ENCODE assay signal across 8 cellular contexts in the genomic region with DNA sequence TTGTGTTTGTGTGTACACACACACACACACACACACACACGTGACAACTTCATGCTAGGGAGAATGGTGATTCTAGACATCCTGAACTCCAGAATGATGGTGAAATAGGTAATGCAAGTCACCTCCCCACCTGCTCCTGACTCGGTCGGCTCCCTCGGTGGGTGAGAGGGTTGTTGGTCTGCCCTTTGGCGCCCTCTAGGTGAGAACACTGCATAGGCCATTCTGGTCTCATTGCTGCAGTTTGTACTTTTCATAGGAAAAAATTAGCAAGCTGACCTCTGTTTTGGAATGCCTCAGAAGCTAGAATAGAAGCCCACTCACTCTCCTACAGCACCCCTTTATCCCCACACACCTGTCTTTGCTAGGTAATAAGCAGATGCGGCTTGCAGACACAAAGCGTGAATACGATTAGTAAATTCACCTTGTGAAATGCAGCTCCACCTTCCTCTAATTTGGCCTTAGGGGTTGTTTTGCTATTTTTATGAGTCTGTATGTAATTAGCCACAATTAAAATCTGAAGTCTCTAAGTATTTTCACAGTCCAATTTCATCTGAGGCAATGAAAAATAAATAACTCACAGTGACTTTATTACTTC.
DNase-seq lines count a peak whose midpoint lies in the region; ATAC-seq and TF ChIP-seq lines count a peak whose summit lies in the region.

No MANE protein-coding gene starts in this region.

- no CpG with 5 or more reads among the region's 8 CpGs for WGBS in trophoblast cell (ENCODE audit: extremely low coverage, insufficient coverage, insufficient read length)

- H2BK120ac ChIP-seq in trophoblast cell (ENCODE audit: insufficient read depth, low read length, poor library complexity), result no peak overlapping the region

- peak; percentile 72 for DNase-seq in DMS53 (lab: John Stamatoyannopoulos, UW)
- peak; percentile 56 for DNase-seq in HuH-7 (ENCODE audit: low spot score)
- DNase-seq in NT2/D1 (ENCODE audit: low read depth, low spot score), result peak; percentile 75
- DNase-seq in activated T-cell treated with anti-CD3 and anti-CD28 coated beads, Interleukin-2, amount 50 U/mL, for 1 hour, result peak; percentile 37
- DNase-seq in foreskin keratinocyte, result peak in 1 of 2 donors; percentile 44
- DNase-seq in trophoblast cell, result peak; percentile 65 to 87

- H3K79me1 ChIP-seq in trophoblast cell (ENCODE audit: low read length), result no peaks in the 10 kb centered on the region

- no peak overlapping the region for H3K4me2 ChIP-seq in trophoblast cell (ENCODE audit: low read length)

- H3K18ac ChIP-seq in trophoblast cell (ENCODE audit: low read length), result no peak overlapping the region

- H2AK5ac ChIP-seq in trophoblast cell (ENCODE audit: low read length), result no peak overlapping the region

- H3K23ac ChIP-seq in trophoblast cell (ENCODE audit: low read length), result no peak overlapping the region

- no peak overlapping the region for H3K14ac ChIP-seq in trophoblast cell (ENCODE audit: low read length)

- H2BK5ac ChIP-seq in trophoblast cell (ENCODE audit: low read depth, low read length, poor library complexity), result no peak overlapping the region

- no peaks in the 10 kb centered on the region for H3K79me2 ChIP-seq in trophoblast cell (ENCODE audit: control insufficient read depth, insufficient read depth, low read length, poor library complexity)

- H4K91ac ChIP-seq in trophoblast cell (ENCODE audit: low read depth, low read length), result no peak overlapping the region

- H3K36me3 ChIP-seq in NT2/D1 (ENCODE audit: insufficient read depth, insufficient read length, low read length) (no peaks in the 10 kb centered on the region), trophoblast cell (ENCODE audit: control insufficient read depth in 1 of 2, insufficient read depth in 2 of 2, low read length in 2 of 2) (no peaks in the 10 kb centered on the region)

- H3K27me3 ChIP-seq in NT2/D1 (ENCODE audit: insufficient read depth, insufficient read length) (no peaks in the 10 kb centered on the region), foreskin keratinocyte (peaks cover 24% of the 10 kb centered on the region), trophoblast cell (ENCODE audit: insufficient read depth, low read length) (no peaks in the 10 kb centered on the region)

- H3K9ac ChIP-seq in NT2/D1 (ENCODE audit: insufficient read length, low read depth), result no peak overlapping the region
- no peak overlapping the region for H3K9ac ChIP-seq in trophoblast cell (ENCODE audit: low read length)

- no peak overlapping the region for H3K4me3 ChIP-seq in NT2/D1 (ENCODE audit: insufficient read length, low read depth)
- H3K4me3 ChIP-seq in trophoblast cell (ENCODE audit: low read depth, low read length), result no peak overlapping the region

- no peak overlapping the region for H4K12ac ChIP-seq in trophoblast cell (ENCODE audit: low read depth, low read length)

- H2AFZ ChIP-seq in trophoblast cell (ENCODE audit: insufficient read depth, low read length, poor library complexity), result no peak overlapping the region

- no peak overlapping the region for H4K8ac ChIP-seq in trophoblast cell (ENCODE audit: low read depth, low read length)

- no peak overlapping the region for H3K27ac ChIP-seq in foreskin keratinocyte
- H3K27ac ChIP-seq in trophoblast cell (ENCODE audit: low read depth, low read length), result no peak overlapping the region

- peak; percentile 77 for ATAC-seq in foreskin keratinocyte
- no peak for ATAC-seq in GM18909 (IDR thresholded peaks at IDR 0.05; ENCODE audit: poor library complexity, unreplicated experiment)
- ATAC-seq in HG03457 (IDR thresholded peaks at IDR 0.05; ENCODE audit: unreplicated experiment), result no peak

- H3K4me1 ChIP-seq in NT2/D1 (ENCODE audit: insufficient read depth, insufficient read length), result no peaks in the 10 kb centered on the region
- H3K4me1 ChIP-seq in foreskin keratinocyte, result no peaks in the 10 kb centered on the region
- no peaks in the 10 kb centered on the region for H3K4me1 ChIP-seq in trophoblast cell (ENCODE audit: control insufficient read depth in 1 of 2, insufficient read depth in 2 of 2, low read length in 2 of 2)

- peak; percentile 87 for TF ChIP-seq CTCF in foreskin keratinocyte (conservative IDR thresholded peaks at IDR 0.05)

- H3K9me3 ChIP-seq in NT2/D1 (ENCODE audit: insufficient read depth, low read length) (no peaks in the 10 kb centered on the region), trophoblast cell (ENCODE audit: insufficient read depth, low read depth, low read length) (no peaks in the 10 kb centered on the region)

- H3K4ac ChIP-seq in trophoblast cell (ENCODE audit: low read depth, low read length), result no peak overlapping the region

- H2BK12ac ChIP-seq in trophoblast cell (ENCODE audit: low read length), result no peak overlapping the region
